19 cellular contexts compared by ENCODE assay signal in the genomic region with DNA sequence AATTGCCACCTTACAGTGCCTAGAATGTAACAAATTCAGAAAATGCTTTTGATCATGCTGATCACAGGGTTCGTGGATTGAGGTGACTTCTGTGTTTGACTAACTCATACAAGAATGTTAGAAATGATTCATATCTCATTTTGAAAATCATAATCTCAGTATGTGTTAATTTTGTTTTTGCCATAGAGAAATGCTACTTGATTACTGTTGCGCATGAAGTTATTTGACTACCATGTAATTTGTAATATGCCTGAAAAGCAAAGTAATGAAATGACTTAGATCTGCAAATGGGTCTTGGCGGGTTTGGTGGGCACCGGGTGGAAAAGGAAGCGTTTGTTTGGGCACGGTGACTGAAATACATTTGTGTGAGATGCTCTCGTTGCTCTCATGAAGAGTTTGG.
DNase-seq lines count a peak whose midpoint lies in the region; ATAC-seq lines count a peak whose summit lies in the region.
"Had no signal": no experiment of that assay in that cellular context is flagged by ENCODE, and none has a peak within 500 bp of the region (broad histone marks: within the 10 kb centered on the region; RNA-seq: fewer than 3 reads in every experiment).

No MANE protein-coding gene starts in this region.

- H3K27me3 Mint-ChIP-seq in T-helper 2 cell treated with Interferon-gamma antibody and Interleukin-4, amounts not matched to agents 5 μg/mL and 100 μg/mL, for 36 hours (ENCODE audit: low read depth) = no peaks in the 10 kb centered on the region
- no peaks in the 10 kb centered on the region for H3K27me3 Mint-ChIP-seq in central memory CD8-positive, alpha-beta T cell

- H3K4me1 Mint-ChIP-seq in T-helper 2 cell treated with Interferon-gamma antibody and Interleukin-4, amounts not matched to agents 5 μg/mL and 100 μg/mL, for 36 hours (ENCODE audit: low read depth) = peaks cover 60% of the 10 kb centered on the region
- H3K4me1 Mint-ChIP-seq in central memory CD8-positive, alpha-beta T cell = peaks cover 19% of the 10 kb centered on the region

- peaks cover 53% of the 10 kb centered on the region for H3K36me3 Mint-ChIP-seq in T-helper 2 cell treated with Interferon-gamma antibody and Interleukin-4, amounts not matched to agents 5 μg/mL and 100 μg/mL, for 36 hours (ENCODE audit: low read depth)
- peaks cover 10% of the 10 kb centered on the region for H3K36me3 Mint-ChIP-seq in central memory CD8-positive, alpha-beta T cell (ENCODE audit: insufficient read depth)

- peak overlapping the region; percentile 57 for H3K4me3 Mint-ChIP-seq in T-helper 2 cell treated with Interferon-gamma antibody and Interleukin-4, amounts not matched to agents 5 μg/mL and 100 μg/mL, for 36 hours
- no peak overlapping the region for H3K4me3 Mint-ChIP-seq in central memory CD8-positive, alpha-beta T cell

- peak; percentile 58 for DNase-seq in stimulated activated CD4-positive, alpha-beta T cell treated with anti-CD3 and anti-CD28 coated beads, Interleukin-15, amount 100 ng/mL, for 24 hours
- DNase-seq in stimulated activated CD4-positive, alpha-beta T cell treated with anti-CD3 and anti-CD28 coated beads, Interleukin-4, amount 100 ng/mL, for 4 hours = no peak
- peak; percentile 65 for DNase-seq in T-helper 2 cell treated with Interferon-gamma antibody and Interleukin-4, amounts not matched to agents 5 μg/mL and 100 μg/mL, for 36 hours (ENCODE audit: low spot score)
- no peak for DNase-seq in central memory CD8-positive, alpha-beta T cell (ENCODE audit: low spot score in 2 of 2)
- DNase-seq in superior temporal gyrus (ENCODE audit: extremely low spot score) (peak; percentile 8), NCI-H226 (no peak)
- DNase-seq: activated CD8-positive, alpha-beta memory T cell treated with anti-CD3 and anti-CD28 coated beads, Interleukin-2, amount 50 U/mL, for 4 hours; anterior cingulate cortex; cerebellar nuclear complex; effector memory CD4-positive, alpha-beta T cell; EL; head of caudate nucleus; lower lobe of right lung; NCI-H1694 treated with DMSO at 0.1 percent for 48 hours; NK-92 treated with Interleukin-12 subunit alpha and Interleukin-12 subunit beta, amount 100 ng/mL, for 24 hours; RPMI8226 had no signal

- no peaks in the 10 kb centered on the region for H3K9me3 Mint-ChIP-seq in T-helper 2 cell treated with Interferon-gamma antibody and Interleukin-4, amounts not matched to agents 5 μg/mL and 100 μg/mL, for 36 hours
- H3K9me3 Mint-ChIP-seq in central memory CD8-positive, alpha-beta T cell = no peaks in the 10 kb centered on the region

- ATAC-seq in central memory CD8-positive, alpha-beta T cell (replicated peaks; ENCODE audit: extremely low read depth, poor library complexity, severe bottlenecking) = no peak
- ATAC-seq in HG02798 (IDR thresholded peaks at IDR 0.05; ENCODE audit: poor library complexity, unreplicated experiment) (no peak), HG03442 (IDR thresholded peaks at IDR 0.05; ENCODE audit: unreplicated experiment) (no peak)
- ATAC-seq: HepG2, lower lobe of right lung had no signal

- peak overlapping the region; percentile 74 for H3K27ac Mint-ChIP-seq in T-helper 2 cell treated with Interferon-gamma antibody and Interleukin-4, amounts not matched to agents 5 μg/mL and 100 μg/mL, for 36 hours
- H3K27ac Mint-ChIP-seq in central memory CD8-positive, alpha-beta T cell (ENCODE audit: low read depth) = peak overlapping the region; percentile 15

Comparison
In these comparisons a context has a peak if more than half of its experiments do, and no peak if none do; other contexts are left out.
1. DNase-seq: peak in stimulated activated CD4-positive, alpha-beta T cell treated with anti-CD3 and anti-CD28 coated beads, Interleukin-15, amount 100 ng/mL, for 24 hours (single experiment), T-helper 2 cell treated with Interferon-gamma antibody and Interleukin-4, amounts not matched to agents 5 μg/mL and 100 μg/mL, for 36 hours (single experiment) and superior temporal gyrus (single experiment); none in stimulated activated CD4-positive, alpha-beta T cell treated with anti-CD3 and anti-CD28 coated beads, Interleukin-4, amount 100 ng/mL, for 4 hours (0 of 2), central memory CD8-positive, alpha-beta T cell (0 of 2) and NCI-H226 (single experiment).